In genomic region chr22:29205598-29206371, GRCh38 we compare ENCODE assay signal across 1 cellular context.
TF ChIP-seq lines count a peak whose summit lies in the region.

TSS of gene EMID1 (plus strand) at chr22:29205896. CDS start at chr22:29206039, 143 bp downstream.

TF ChIP-seq in K562, 482 proteins besides CTCF, POLR2A, EP300 and RAD21 (continued from another document and continues in another):
- peak in 1 of 2 experiments; percentile 30; a peak in 2 of 4 replicates for TF ChIP-seq MNT (conservative IDR thresholded peaks at IDR 0.05)
- no peak for TF ChIP-seq SMARCE1 (IDR thresholded peaks at IDR 0.05)
- TF ChIP-seq GATAD2B (IDR thresholded peaks at IDR 0.05; ENCODE audit: borderline replicate concordance), result 0 out of 2 replicates have a peak, but pooled peaks have one; percentile 24
- TF ChIP-seq ZNF280B (CRISPR knock-in tag; IDR thresholded peaks at IDR 0.05), result no peak
- TF ChIP-seq YY1 (IDR thresholded peaks at IDR 0.05; ENCODE audit: borderline replicate concordance in 1 of 3, control insufficient read depth in 1 of 3, extremely low read depth in 1 of 3, insufficient read depth in 3 of 3, insufficient read length in 1 of 3, insufficient replicate concordance in 2 of 3, low read depth in 1 of 3, low read length in 2 of 3), result peak in 1 of 3 experiments; percentile 26
- no peak for TF ChIP-seq RB1 (IDR thresholded peaks at IDR 0.05; ENCODE audit: low read depth)
- no peak for TF ChIP-seq NBN (IDR thresholded peaks at IDR 0.05; ENCODE audit: low read depth)
- peak; percentile 63; the same call in 1 of the 2 replicates for TF ChIP-seq PHF8 (IDR thresholded peaks at IDR 0.05; ENCODE audit: borderline replicate concordance, low read length)
- no peak for TF ChIP-seq ZNF146 (CRISPR knock-in tag; IDR thresholded peaks at IDR 0.05; ENCODE audit: unreplicated experiment)
- 0 out of 2 replicates have a peak, but pooled peaks have one; percentile 11 for TF ChIP-seq E2F3 (CRISPR knock-in tag; IDR thresholded peaks at IDR 0.05)
- no peak for TF ChIP-seq THAP7 (CRISPR knock-in tag; IDR thresholded peaks at IDR 0.05)
- TF ChIP-seq ARID3B (CRISPR knock-in tag; IDR thresholded peaks at IDR 0.05; ENCODE audit: borderline replicate concordance), result no peak
- no peak for TF ChIP-seq PTBP1 (IDR thresholded peaks at IDR 0.05; ENCODE audit: low read depth, low read length)
- peak; percentile 14 for TF ChIP-seq CCNT2 (IDR thresholded peaks at IDR 0.05; ENCODE audit: borderline replicate concordance, extremely low read depth, insufficient read length, low read depth, low read length)
- peak; percentile 75; the same call in 1 of the 2 replicates for TF ChIP-seq ZBTB7A (IDR thresholded peaks at IDR 0.05; ENCODE audit: borderline replicate concordance, control insufficient read depth, low read depth, low read length)
- peak; percentile 8; the same call in 1 of the 2 replicates for TF ChIP-seq CTBP1 (IDR thresholded peaks at IDR 0.05; ENCODE audit: borderline replicate concordance)
- 0 out of 4 replicates have a peak, but pooled peaks of 1 of the 2 experiments have one; percentile 0 for TF ChIP-seq HDAC1 (IDR thresholded peaks at IDR 0.05)
- peak; percentile 11; the same call in 1 of the 2 replicates for TF ChIP-seq MAX (CRISPR knock-in tag; IDR thresholded peaks at IDR 0.05)
- no peak for TF ChIP-seq SNRNP70 (optimal IDR thresholded peaks at IDR 0.05; ENCODE audit: low read depth, low read length)
- no peak for TF ChIP-seq ATF7 (IDR thresholded peaks at IDR 0.05)
- no peak for TF ChIP-seq BHLHE40 (IDR thresholded peaks at IDR 0.05; ENCODE audit: low read length)
- no peak for TF ChIP-seq RFX7 (CRISPR knock-in tag; IDR thresholded peaks at IDR 0.05)
- TF ChIP-seq TCF7L2 (IDR thresholded peaks at IDR 0.05; ENCODE audit: low read depth, low read length), result no peak
- no peak for TF ChIP-seq XRCC5 (IDR thresholded peaks at IDR 0.05; ENCODE audit: low read depth, low read length)
- TF ChIP-seq TRIM28 (IDR thresholded peaks at IDR 0.05), result no peak
- no peak for TF ChIP-seq SMARCA4 (IDR thresholded peaks at IDR 0.05)
- TF ChIP-seq EGR1 (conservative IDR thresholded peaks at IDR 0.05), result peak; percentile 9; the same call in 1 of the 2 replicates
- TF ChIP-seq MYNN (IDR thresholded peaks at IDR 0.05), result no peak
- no peak for TF ChIP-seq MYNN (CRISPR knock-in tag; IDR thresholded peaks at IDR 0.05)
- TF ChIP-seq NFRKB (IDR thresholded peaks at IDR 0.05; ENCODE audit: low read depth), result no peak
- no peak for TF ChIP-seq SAFB (IDR thresholded peaks at IDR 0.05; ENCODE audit: borderline replicate concordance, low read depth, low read length)
- no peak for TF ChIP-seq BCL6 (CRISPR knock-in tag; IDR thresholded peaks at IDR 0.05)
- TF ChIP-seq ZNF12 (CRISPR knock-in tag; IDR thresholded peaks at IDR 0.05), result no peak
- peak; percentile 43 to 54; a peak in 1 of 4 replicates for TF ChIP-seq UBTF (IDR thresholded peaks at IDR 0.05; ENCODE audit: borderline replicate concordance in 1 of 2, low read depth in 2 of 2, low read length in 2 of 2)
- no peak for TF ChIP-seq RNF2 (IDR thresholded peaks at IDR 0.05)
- TF ChIP-seq CHD2 (IDR thresholded peaks at IDR 0.05; ENCODE audit: low read depth, low read length), result no peak
- TF ChIP-seq NCOA2 (IDR thresholded peaks at IDR 0.05; ENCODE audit: partially characterized antibody in 2 of 2), result no peak
- TF ChIP-seq ZNF830 (CRISPR knock-in tag; IDR thresholded peaks at IDR 0.05), result no peak
- TF ChIP-seq PRMT5 (CRISPR knock-in tag; IDR thresholded peaks at IDR 0.05), result no peak
- no peak for TF ChIP-seq NR4A1 (CRISPR knock-in tag; IDR thresholded peaks at IDR 0.05)
- no peak for TF ChIP-seq NR4A1 (tag; IDR thresholded peaks at IDR 0.05)
- TF ChIP-seq ZNF449 (CRISPR knock-in tag; IDR thresholded peaks at IDR 0.05), result no peak
- TF ChIP-seq ETV5 (CRISPR knock-in tag; IDR thresholded peaks at IDR 0.05; ENCODE audit: low read depth), result no peak
- TF ChIP-seq VEZF1 (CRISPR knock-in tag; IDR thresholded peaks at IDR 0.05), result peak; percentile 83
- TF ChIP-seq POLR2AphosphoS2 (IDR thresholded peaks at IDR 0.05; ENCODE audit: low read length), result no peak
- peak; percentile 70 for TF ChIP-seq RBFOX2 (IDR thresholded peaks at IDR 0.05; ENCODE audit: low read depth, low read length)
- TF ChIP-seq SRSF7 (optimal IDR thresholded peaks at IDR 0.05; ENCODE audit: low read depth, low read length), result no peak
- no peak for TF ChIP-seq RBM15 (IDR thresholded peaks at IDR 0.05; ENCODE audit: insufficient read depth, low read length)
- TF ChIP-seq ZNF41 (CRISPR knock-in tag; conservative IDR thresholded peaks at IDR 0.05), result no peak
- TF ChIP-seq CHD1 (IDR thresholded peaks at IDR 0.05; ENCODE audit: low read length), result peak; percentile 75
- peak; percentile 74 for TF ChIP-seq POLR2G (IDR thresholded peaks at IDR 0.05; ENCODE audit: low read depth, low read length)
- no peak for TF ChIP-seq ZFPM2 (CRISPR knock-in tag; IDR thresholded peaks at IDR 0.05)
- TF ChIP-seq TAF1 (IDR thresholded peaks at IDR 0.05; ENCODE audit: control insufficient read depth, extremely low read depth, insufficient read depth, low read length, severe bottlenecking), result peak; percentile 35
- TF ChIP-seq E2F6 (IDR thresholded peaks at IDR 0.05; ENCODE audit: borderline replicate concordance in 1 of 2, extremely low read depth in 1 of 2, insufficient read depth in 1 of 2, insufficient read length in 1 of 2, low read depth in 1 of 2, low read length in 1 of 2, poor library complexity in 1 of 2, severe bottlenecking in 1 of 2), result peak in 1 of 2 experiments; percentile 33
- peak; percentile 26 for TF ChIP-seq SAP30 (IDR thresholded peaks at IDR 0.05; ENCODE audit: borderline replicate concordance, insufficient read depth, low read depth, low read length, poor library complexity, severe bottlenecking)
- 0 out of 6 replicates have a peak, but pooled peaks of 1 of the 3 experiments have one; percentile 34 for TF ChIP-seq ZBTB11 (CRISPR knock-in tag; IDR thresholded peaks at IDR 0.05)
- no peak for TF ChIP-seq RFX1 (IDR thresholded peaks at IDR 0.05)
